Comparison of ENCODE assay signal across 11 cellular contexts in genomic region chr5:59095480-59095879, GRCh38.
DNase-seq lines count a peak whose midpoint lies in the region; ATAC-seq and TF ChIP-seq lines count a peak whose summit lies in the region.
"Had no signal": no experiment of that assay in that cellular context is flagged by ENCODE, and none has a peak within 500 bp of the region (broad histone marks: within the 10 kb centered on the region; RNA-seq: fewer than 3 reads in every experiment).

No MANE protein-coding gene starts in this region.

- H2AFZ ChIP-seq in Karpas-422 (ENCODE audit: low read length), result no peak overlapping the region

- no peaks in the 10 kb centered on the region for H3K79me2 ChIP-seq in Karpas-422 (ENCODE audit: low read length)

- H3K4me1 ChIP-seq in right cardiac atrium (ENCODE audit: control insufficient read depth, insufficient read depth, low read length) (no peaks in the 10 kb centered on the region), Karpas-422 (ENCODE audit: low read length) (no peaks in the 10 kb centered on the region)

- WGBS in right cardiac atrium, result 47% methylated on average over 1 of the region's 1 CpG

- no peaks in the 10 kb centered on the region for H3K9me3 ChIP-seq in right cardiac atrium (ENCODE audit: control insufficient read depth, low read length)
- H3K9me3 ChIP-seq in Karpas-422 (ENCODE audit: low read length), result no peaks in the 10 kb centered on the region

- H3K27ac ChIP-seq in right cardiac atrium (ENCODE audit: low read length) (no peak overlapping the region), Karpas-422 (ENCODE audit: low read length) (no peak overlapping the region)

- intact Hi-C loops in right cardiac atrium (cut with DNase I), result no loop called here
- intact Hi-C loops in sciatic nerve (cut with DNase I), result no loop called here

- H3K27me3 ChIP-seq in right cardiac atrium (ENCODE audit: control insufficient read depth, insufficient read depth) (no peaks in the 10 kb centered on the region), Karpas-422 (ENCODE audit: low read length) (no peaks in the 10 kb centered on the region)

- DNase-seq in AG10803 (ENCODE audit: low read depth), result peak; percentile 34
- peak; percentile 43 to 54 for DNase-seq in cardiac fibroblast (ENCODE audit: low read depth in 2 of 2)
- DNase-seq in right cardiac atrium, result no peak
- DNase-seq in sciatic nerve (ENCODE audit: low spot score), result no peak
- no peak for DNase-seq in COLO668 (lab: John Stamatoyannopoulos, UW; ENCODE audit: unreplicated experiment)
- no peak for DNase-seq in Karpas-422
- DNase-seq: NCI-H1694 treated with DMSO at 0.1 percent for 48 hours; NCI-H510A treated with DMSO at 0.1 percent for 48 hours; stimulated activated CD8-positive, alpha-beta memory T cell treated with anti-CD3 and anti-CD28 coated beads, Interleukin-4, amount 100 ng/mL, for 48 hours had no signal

- TF ChIP-seq CTCF in AG10803 (conservative IDR thresholded peaks at IDR 0.05; ENCODE audit: low read length) (no peak), cardiac fibroblast (IDR thresholded peaks at IDR 0.05; ENCODE audit: low read depth, low read length) (no peak)

- ATAC-seq in right cardiac atrium, result peak; percentile 44 to 57
- ATAC-seq in sciatic nerve, result peak; percentile 63
- ATAC-seq in activated CD4-positive, CD25-positive, alpha-beta regulatory T cell treated with anti-CD3 and anti-CD28 coated beads, Interleukin-2, amount 50 U/mL, for 24 hours, result no peak
- no peak for ATAC-seq in GM21367 (IDR thresholded peaks at IDR 0.05; ENCODE audit: unreplicated experiment)

- no peak overlapping the region for H3K4me3 ChIP-seq in AG10803 (ENCODE audit: low read length)
- H3K4me3 ChIP-seq in cardiac fibroblast (replicated peaks in 1 of 2; ENCODE audit: low read depth in 2 of 2, low read length in 2 of 2), result no peak overlapping the region
- no peak overlapping the region for H3K4me3 ChIP-seq in right cardiac atrium (ENCODE audit: low read length)
- no peak overlapping the region for H3K4me3 ChIP-seq in Karpas-422 (ENCODE audit: low read length)

- no peaks in the 10 kb centered on the region; the same call in 1 of the 2 replicates for H4K20me1 ChIP-seq in Karpas-422 (ENCODE audit: insufficient read depth, low read depth, low read length)

- no peak overlapping the region for H3K4me2 ChIP-seq in Karpas-422 (ENCODE audit: low read depth, low read length, poor library complexity, severe bottlenecking)

- H3K36me3 ChIP-seq in Karpas-422 (ENCODE audit: insufficient read depth, low read length), result no peaks in the 10 kb centered on the region

- H3K9me2 ChIP-seq in Karpas-422 (replicated peaks; ENCODE audit: insufficient read depth, low read length), result no peaks in the 10 kb centered on the region

- no peak overlapping the region for H3K9ac ChIP-seq in Karpas-422 (ENCODE audit: low read length)

Comparison
In these comparisons a context has a peak if more than half of its experiments do, and no peak if none do; other contexts are left out.
1. DNase-seq: peak in AG10803 (single experiment) and cardiac fibroblast (2 of 2); none in right cardiac atrium (0 of 3), sciatic nerve (single experiment), COLO668 (single experiment) and Karpas-422 (single experiment).
2. ATAC-seq: peak in right cardiac atrium (2 of 2) and sciatic nerve (single experiment); none in activated CD4-positive, CD25-positive, alpha-beta regulatory T cell treated with anti-CD3 and anti-CD28 coated beads, Interleukin-2, amount 50 U/mL, for 24 hours (0 of 2) and GM21367 (single experiment).